In genomic region chr6:155524249-155524651, GRCh38 we compare ENCODE assay signal across 13 cellular contexts.
DNase-seq lines count a peak whose midpoint lies in the region; ATAC-seq and TF ChIP-seq lines count a peak whose summit lies in the region.
"Had no signal": no experiment of that assay in that cellular context is flagged by ENCODE, and none has a peak within 500 bp of the region (broad histone marks: within the 10 kb centered on the region; RNA-seq: fewer than 3 reads in every experiment).

No MANE protein-coding gene starts in this region.

- H3K4me2 ChIP-seq in GM23338: no peak overlapping the region

- H3K9me3 Mint-ChIP-seq in GM23338: no peaks in the 10 kb centered on the region
- H3K9me3 Mint-ChIP-seq in activated T-helper 1 cell treated with anti-CD3 and anti-CD28 coated beads, Interleukin-12 subunit alpha, Interleukin-12 subunit beta, Interleukin-2, Interleukin-4 antibody, amounts not matched to agents 30 ng/mL and 10 ng/mL and 1 ng/mL, durations not matched to agents 14 hours and 24 hours and 36 hours: peaks cover 14% of the 10 kb centered on the region

- H4K20me1 ChIP-seq in GM23338 (replicated peaks; ENCODE audit: insufficient read depth): no peaks in the 10 kb centered on the region

- H3K36me3 Mint-ChIP-seq in GM23338 (ENCODE audit: low read depth): no peaks in the 10 kb centered on the region
- peaks cover 3% of the 10 kb centered on the region for H3K36me3 Mint-ChIP-seq in activated T-helper 1 cell treated with anti-CD3 and anti-CD28 coated beads, Interleukin-12 subunit alpha, Interleukin-12 subunit beta, Interleukin-2, Interleukin-4 antibody, amounts not matched to agents 30 ng/mL and 10 ng/mL and 1 ng/mL, durations not matched to agents 14 hours and 24 hours and 36 hours (ENCODE audit: low read depth)

- TF ChIP-seq CTCF in AG09319 (IDR thresholded peaks at IDR 0.05; ENCODE audit: low read depth, low read length) (no peak), GM23338 (conservative IDR thresholded peaks at IDR 0.05; ENCODE audit: low read depth in 2 of 2) (no peak), fibroblast of the aortic adventitia (IDR thresholded peaks at IDR 0.05; ENCODE audit: insufficient read depth, low read length) (no peak)

- no peaks in the 10 kb centered on the region for H3K79me2 ChIP-seq in GM23338 (replicated peaks; ENCODE audit: insufficient read depth)

- H3F3A ChIP-seq in GM23338 (replicated peaks; ENCODE audit: low read depth): no peaks in the 10 kb centered on the region

- no peaks in the 10 kb centered on the region for H3K36me3 ChIP-seq in GM23338 (ENCODE audit: insufficient read depth)

- intact Hi-C loops in activated T-helper 1 cell treated with anti-CD3 and anti-CD28 coated beads, Interleukin-12 subunit alpha, Interleukin-12 subunit beta, Interleukin-2, Interleukin-4 antibody, amounts not matched to agents 30 ng/mL and 10 ng/mL and 1 ng/mL, durations not matched to agents 14 hours and 24 hours and 36 hours (cut with micrococcal nuclease): no loop called here

- peaks cover 9% of the 10 kb centered on the region for H3K4me1 Mint-ChIP-seq in GM23338
- peaks cover 17% of the 10 kb centered on the region for H3K4me1 Mint-ChIP-seq in activated T-helper 1 cell treated with anti-CD3 and anti-CD28 coated beads, Interleukin-12 subunit alpha, Interleukin-12 subunit beta, Interleukin-2, Interleukin-4 antibody, amounts not matched to agents 30 ng/mL and 10 ng/mL and 1 ng/mL, durations not matched to agents 14 hours and 24 hours and 36 hours (ENCODE audit: low read depth)

- no peaks in the 10 kb centered on the region for H3K27me3 Mint-ChIP-seq in GM23338 (ENCODE audit: insufficient read depth, low read depth, poor library complexity)
- no peaks in the 10 kb centered on the region for H3K27me3 Mint-ChIP-seq in activated T-helper 1 cell treated with anti-CD3 and anti-CD28 coated beads, Interleukin-12 subunit alpha, Interleukin-12 subunit beta, Interleukin-2, Interleukin-4 antibody, amounts not matched to agents 30 ng/mL and 10 ng/mL and 1 ng/mL, durations not matched to agents 14 hours and 24 hours and 36 hours (ENCODE audit: insufficient read depth)

- 0 out of 2 replicates have a peak overlapping the region, but pooled peaks have one; percentile 23 for H2AFZ ChIP-seq in GM23338

- H3K27ac Mint-ChIP-seq in GM23338: peak overlapping the region; percentile 49; the same call in 1 of the 2 replicates
- H3K27ac Mint-ChIP-seq in activated T-helper 1 cell treated with anti-CD3 and anti-CD28 coated beads, Interleukin-12 subunit alpha, Interleukin-12 subunit beta, Interleukin-2, Interleukin-4 antibody, amounts not matched to agents 30 ng/mL and 10 ng/mL and 1 ng/mL, durations not matched to agents 14 hours and 24 hours and 36 hours: peak overlapping the region; percentile 38

- 0 out of 2 replicates have a peak, but pooled peaks cover 6% of the 10 kb centered on the region for H3K9me2 ChIP-seq in GM23338 (ENCODE audit: insufficient read depth)

- ATAC-seq in GM23338: no peak
- ATAC-seq: Panc1 had no signal

- no peak overlapping the region for H3K4me3 ChIP-seq in GM23338
- no peak overlapping the region for H3K4me3 ChIP-seq in fibroblast of the aortic adventitia (ENCODE audit: low read depth, low read length)

- no peaks in the 10 kb centered on the region for H3K27me3 ChIP-seq in GM23338 (ENCODE audit: insufficient read depth)

- no peak overlapping the region for H3K4me3 Mint-ChIP-seq in GM23338
- no peak overlapping the region for H3K4me3 Mint-ChIP-seq in activated T-helper 1 cell treated with anti-CD3 and anti-CD28 coated beads, Interleukin-12 subunit alpha, Interleukin-12 subunit beta, Interleukin-2, Interleukin-4 antibody, amounts not matched to agents 30 ng/mL and 10 ng/mL and 1 ng/mL, durations not matched to agents 14 hours and 24 hours and 36 hours

- no peaks in the 10 kb centered on the region for H3K4me1 ChIP-seq in GM23338 (ENCODE audit: insufficient read depth)

- no peak overlapping the region for H3K27ac ChIP-seq in GM23338 (ENCODE audit: low read depth)

- DNase-seq in AG09319 (ENCODE audit: extremely low read depth, low read depth) (peak; percentile 19), GM23338 (ENCODE audit: low spot score) (no peak), fibroblast of the aortic adventitia (ENCODE audit: low read depth) (peak; percentile 77), NCI-H446 (lab: John Stamatoyannopoulos, UW) (no peak), T-helper 9 cell (no peak), iPS-NIHi11 (ENCODE audit: low spot score) (no peak)
- DNase-seq in activated T-helper 1 cell treated with anti-CD3 and anti-CD28 coated beads, Interleukin-12 subunit alpha, Interleukin-12 subunit beta, Interleukin-2, Interleukin-4 antibody, amounts not matched to agents 30 ng/mL and 10 ng/mL and 1 ng/mL, durations not matched to agents 14 hours and 24 hours and 36 hours (ENCODE audit: low spot score): no peak
- DNase-seq in central memory CD4-positive, alpha-beta T cell: no peak
- DNase-seq: activated CD4-positive, alpha-beta T cell treated with anti-CD3 and anti-CD28 coated beads, Interleukin-2, amount 50 U/mL, for 4 hours; cerebellar nuclear complex; NCI-H1105 treated with DMSO at 0.1 percent for 48 hours; small intestine had no signal

TF ChIP-seq in GM23338, 12 proteins besides CTCF, POLR2A, EP300 and RAD21 (continues in another document):
- no peak for TF ChIP-seq JUNB (IDR thresholded peaks at IDR 0.05; ENCODE audit: unreplicated experiment)
- no peak for TF ChIP-seq ZNF114 (CRISPR knock-in tag; IDR thresholded peaks at IDR 0.05)
- TF ChIP-seq NANOG (IDR thresholded peaks at IDR 0.05; ENCODE audit: borderline replicate concordance): no peak
- TF ChIP-seq REST (IDR thresholded peaks at IDR 0.05; ENCODE audit: unreplicated experiment): no peak
- no peak for TF ChIP-seq STAT1 (IDR thresholded peaks at IDR 0.05; ENCODE audit: unreplicated experiment)
- no peak for TF ChIP-seq EZH2phosphoT487 (IDR thresholded peaks at IDR 0.05; ENCODE audit: unreplicated experiment)
- no peak for TF ChIP-seq ZNF331 (CRISPR knock-in tag; IDR thresholded peaks at IDR 0.05; ENCODE audit: low read depth)
- no peak for TF ChIP-seq POLR2AphosphoS5 (IDR thresholded peaks at IDR 0.05; ENCODE audit: low read depth)
- TF ChIP-seq EZH2 (IDR thresholded peaks at IDR 0.05; ENCODE audit: low read depth, unreplicated experiment): no peak
- TF ChIP-seq CREB1 (CRISPR knock-in tag; IDR thresholded peaks at IDR 0.05; ENCODE audit: low read depth): no peak

Comparison
In these comparisons a context has a peak if more than half of its experiments do, and no peak if none do; other contexts are left out.
1. DNase-seq: peak in AG09319 (single experiment) and fibroblast of the aortic adventitia (single experiment); none in GM23338 (single experiment), activated T-helper 1 cell treated with anti-CD3 and anti-CD28 coated beads, Interleukin-12 subunit alpha, Interleukin-12 subunit beta, Interleukin-2, Interleukin-4 antibody, amounts not matched to agents 30 ng/mL and 10 ng/mL and 1 ng/mL, durations not matched to agents 14 hours and 24 hours and 36 hours (single experiment), NCI-H446 (0 of 2), T-helper 9 cell (single experiment), central memory CD4-positive, alpha-beta T cell (single experiment) and iPS-NIHi11 (single experiment).